17 cellular contexts compared by ENCODE assay signal in genomic region chr19:3855321-3855720, GRCh38. TPM values are rescaled to one million over a fixed set of nuclear protein-coding genes. Genes with fewer than 3 reads are reported as not detected.
DNase-seq lines count a peak whose midpoint lies in the region; ATAC-seq, FAIRE-seq and TF ChIP-seq lines count a peak whose summit lies in the region.
"Had no signal": no experiment of that assay in that cellular context is flagged by ENCODE, and none has a peak within 500 bp of the region (broad histone marks: within the 10 kb centered on the region; RNA-seq: fewer than 3 reads in every experiment).

No MANE protein-coding gene starts in this region.

- H3K4ac ChIP-seq in neuronal stem cell (ENCODE audit: low read length), result no peak overlapping the region

- H3K4me2 ChIP-seq in MM.1S (ENCODE audit: low read depth, low read length), result peak overlapping the region; percentile 32; the same call in 1 of the 2 replicates
- H3K4me2 ChIP-seq in GM12878 (ENCODE audit: control insufficient read depth, insufficient read depth), result no peak overlapping the region
- H3K4me2 ChIP-seq in neuronal stem cell (ENCODE audit: insufficient read depth, low read length, poor library complexity, severe bottlenecking), result no peak overlapping the region
- H3K4me2 ChIP-seq: GM23338 had no signal

- no peak overlapping the region for H3K23ac ChIP-seq in neuronal stem cell (ENCODE audit: low read depth, low read length, poor library complexity)

- no peak overlapping the region for H2BK5ac ChIP-seq in neuronal stem cell (ENCODE audit: low read length)

- no peak overlapping the region for H4K8ac ChIP-seq in neuronal stem cell (ENCODE audit: low read depth, low read length)

- no peak for TF ChIP-seq POLR2A in GM12878 (IDR thresholded peaks at IDR 0.05; ENCODE audit: low read depth, low read length)

- peak; percentile 10 for DNase-seq in NCI-H2107 treated with DMSO at 0.1 percent for 48 hours (lab: John Stamatoyannopoulos, UW; ENCODE audit: unreplicated experiment)
- no peak for DNase-seq in NCI-H2107 (lab: John Stamatoyannopoulos, UW)
- no peak for DNase-seq in MM.1S
- no peak for DNase-seq in GM12878 (ENCODE audit: low read depth, low spot score)
- DNase-seq in stimulated activated naive B cell treated with anti-CD40 and anti-IgM and Interleukin-4, amounts not matched to agents 10 μg/mL and 1 μg/mL and 100 μg/mL, for 72 hours, result no peak
- no peak for DNase-seq in neuronal stem cell (ENCODE audit: low spot score)
- no peak for DNase-seq in substantia nigra (lab: John Stamatoyannopoulos, UW)
- DNase-seq in heart right ventricle, result no peak
- DNase-seq: activated T-cell treated with anti-CD3 and anti-CD28 coated beads, Interleukin-2, amount 50 U/mL, for 48 hours; CD4-positive, CD25-positive, alpha-beta regulatory T cell; NCI-H1694 treated with DMSO at 0.1 percent for 48 hours; NCI-H524; pancreas; stimulated activated CD4-positive, alpha-beta T cell treated with anti-CD3 and anti-CD28 coated beads, Interleukin-4, amount 100 ng/mL, for 24 hours had no signal

- POLR2A ChIA-PET in GM12878 (lab: Charles Lee), result no interaction called here

- peaks cover 10 to 16% of the 10 kb centered on the region in 2 donors for H3K4me1 Mint-ChIP-seq in stimulated activated naive B cell treated with anti-CD40 and anti-IgM and Interleukin-4, amounts not matched to agents 10 μg/mL and 1 μg/mL and 100 μg/mL, for 72 hours
- H3K4me1 Mint-ChIP-seq: CD4-positive, CD25-positive, alpha-beta regulatory T cell; GM23338 had no signal

- H3K36me3 ChIP-seq in MM.1S (replicated peaks; ENCODE audit: insufficient read depth, low read length), result no peaks in the 10 kb centered on the region
- no peaks in the 10 kb centered on the region for H3K36me3 ChIP-seq in GM12878 (ENCODE audit: control insufficient read depth in 2 of 2, insufficient read depth in 2 of 2, low read length in 1 of 2)
- H3K36me3 ChIP-seq in neuronal stem cell (replicated peaks in 1 of 2; ENCODE audit: control insufficient read depth in 2 of 2, insufficient read depth in 2 of 2, low read length in 2 of 2), result peaks cover 4 to 7% of the 10 kb centered on the region in 2 donors
- no peaks in the 10 kb centered on the region for H3K36me3 ChIP-seq in heart right ventricle
- H3K36me3 ChIP-seq: pancreas had no signal

- no peak overlapping the region for H3K27ac ChIP-seq in MM.1S (ENCODE audit: low read length)
- H3K27ac ChIP-seq in GM12878 (ENCODE audit: control insufficient read depth, insufficient read depth), result no peak overlapping the region
- no peak overlapping the region for H3K27ac ChIP-seq in neuronal stem cell (replicated peaks; ENCODE audit: low read length)
- no peak overlapping the region for H3K27ac ChIP-seq in substantia nigra (ENCODE audit: low read depth, low read length, poor library complexity, severe bottlenecking)
- no peak overlapping the region for H3K27ac ChIP-seq in heart right ventricle
- H3K27ac ChIP-seq: pancreas had no signal

- H3K79me2 ChIP-seq in MM.1S (ENCODE audit: low read length), result no peaks in the 10 kb centered on the region
- no peaks in the 10 kb centered on the region for H3K79me2 ChIP-seq in GM12878 (ENCODE audit: control insufficient read depth, insufficient read depth, low read length)

- TF ChIP-seq RAD21 in GM12878 (IDR thresholded peaks at IDR 0.05; ENCODE audit: insufficient read depth, low read depth, low read length), result no peak

- WGBS in GM12878 (ENCODE audit: insufficient coverage, insufficient replicate concordance, low lambda C conversion rate, missing lambda C conversion rate), result 83% methylated on average over 19 of the region's 19 CpGs
- WGBS in neuronal stem cell (ENCODE audit: extremely low coverage in 2 of 2, insufficient read length in 2 of 2, insufficient replicate concordance in 1 of 2), 2 donors, result no CpG with 5 or more reads among the region's 19 CpGs
- WGBS in heart right ventricle, 2 donors, result 91 to 92% methylated on average over 19 of the region's 19 CpGs

- SMC1A ChIA-PET in GM12878 (lab: Charles Lee; ENCODE audit: uncharacterized antibody, unreplicated experiment), result no interaction called here

- no peak overlapping the region for H2BK12ac ChIP-seq in neuronal stem cell (ENCODE audit: low read length)

- no peak for TF ChIP-seq EP300 in GM12878 (IDR thresholded peaks at IDR 0.05; ENCODE audit: borderline replicate concordance in 1 of 2, control insufficient read depth in 1 of 2, low read depth in 2 of 2, low read length in 2 of 2)

- no peak for FAIRE-seq in GM12878 (lab: Jason Lieb, UNC)
- FAIRE-seq: endometrium, pancreas had no signal

- no peaks in the 10 kb centered on the region for H3K79me1 ChIP-seq in neuronal stem cell (ENCODE audit: low read depth, low read length)

- H3K9ac ChIP-seq in MM.1S (ENCODE audit: low read length) (no peak overlapping the region), GM12878 (ENCODE audit: control insufficient read depth, insufficient read depth, low read length) (no peak overlapping the region), neuronal stem cell (ENCODE audit: low read depth, low read length, poor library complexity) (no peak overlapping the region)

- no peak overlapping the region for H2BK15ac ChIP-seq in neuronal stem cell (ENCODE audit: low read length)

- H3K27me3 ChIP-seq in MM.1S (replicated peaks; ENCODE audit: insufficient read depth, low read length), result peaks cover 95% of the 10 kb centered on the region
- H3K27me3 ChIP-seq in GM12878 (replicated peaks in 1 of 2; ENCODE audit: control insufficient read depth in 2 of 2, insufficient read depth in 2 of 2, low read length in 1 of 2), result no peaks in the 10 kb centered on the region
- H3K27me3 ChIP-seq in neuronal stem cell (ENCODE audit: control insufficient read depth in 3 of 3, insufficient read depth in 3 of 3, low read depth in 1 of 3, low read length in 3 of 3), result no peaks in the 10 kb centered on the region
- no peaks in the 10 kb centered on the region for H3K27me3 ChIP-seq in heart right ventricle
- H3K27me3 ChIP-seq: pancreas had no signal

- H3K27me3 Mint-ChIP-seq in stimulated activated naive B cell treated with anti-CD40 and anti-IgM and Interleukin-4, amounts not matched to agents 10 μg/mL and 1 μg/mL and 100 μg/mL, for 72 hours, result no peaks in the 10 kb centered on the region
- H3K27me3 Mint-ChIP-seq: CD4-positive, CD25-positive, alpha-beta regulatory T cell had no signal

- in situ Hi-C loops in GM12878 (cut with MboI), result no loop called here

- H2BK120ac ChIP-seq in neuronal stem cell (ENCODE audit: low read depth, low read length), result no peak overlapping the region

- no peak overlapping the region for H2AK5ac ChIP-seq in neuronal stem cell (ENCODE audit: low read depth, low read length)

- H3K14ac ChIP-seq in neuronal stem cell (ENCODE audit: low read length), result no peak overlapping the region

- H3K27ac Mint-ChIP-seq in stimulated activated naive B cell treated with anti-CD40 and anti-IgM and Interleukin-4, amounts not matched to agents 10 μg/mL and 1 μg/mL and 100 μg/mL, for 72 hours, result peak overlapping the region; percentile 27
- H3K27ac Mint-ChIP-seq: CD4-positive, CD25-positive, alpha-beta regulatory T cell; GM23338 had no signal

- RAD21 ChIA-PET in GM12878 (lab: Charles Lee; ENCODE audit: unreplicated experiment), result no interaction called here

- no peaks in the 10 kb centered on the region for H3F3A ChIP-seq in MM.1S (ENCODE audit: insufficient read depth, low read length)

- no peaks in the 10 kb centered on the region for H4K20me1 ChIP-seq in MM.1S (ENCODE audit: insufficient read depth, low read length)
- H4K20me1 ChIP-seq in GM12878 (ENCODE audit: control insufficient read depth, insufficient read depth), result no peaks in the 10 kb centered on the region

- peaks cover 6 to 11% of the 10 kb centered on the region in 2 donors for H3K36me3 Mint-ChIP-seq in stimulated activated naive B cell treated with anti-CD40 and anti-IgM and Interleukin-4, amounts not matched to agents 10 μg/mL and 1 μg/mL and 100 μg/mL, for 72 hours

- peaks cover 6 to 12% of the 10 kb centered on the region in 2 donors for H3K9me3 Mint-ChIP-seq in stimulated activated naive B cell treated with anti-CD40 and anti-IgM and Interleukin-4, amounts not matched to agents 10 μg/mL and 1 μg/mL and 100 μg/mL, for 72 hours

- H4K91ac ChIP-seq in neuronal stem cell (ENCODE audit: low read depth, low read length, poor library complexity), result no peak overlapping the region

- CTCF ChIA-PET in GM12878 (lab: Yijun Ruan, JAX), result no interaction called here

- no peak overlapping the region for H2AFZ ChIP-seq in MM.1S (ENCODE audit: low read length)
- H2AFZ ChIP-seq in GM12878 (ENCODE audit: control insufficient read depth, low read depth, low read length), result no peak overlapping the region
- H2AFZ ChIP-seq in neuronal stem cell (ENCODE audit: low read length), result no peak overlapping the region
- H2AFZ ChIP-seq: GM23338 had no signal

- H3K4me1 ChIP-seq in MM.1S (ENCODE audit: low read length) (no peaks in the 10 kb centered on the region), GM12878 (ENCODE audit: control insufficient read depth, insufficient read depth, low read length) (no peaks in the 10 kb centered on the region), neuronal stem cell (ENCODE audit: control insufficient read depth in 2 of 2, insufficient read depth in 1 of 2, low read depth in 1 of 2, low read length in 2 of 2) (no peaks in the 10 kb centered on the region), heart right ventricle (no peaks in the 10 kb centered on the region)
- H3K4me1 ChIP-seq: pancreas had no signal

- ATAC-seq in GM12878, result no peak
- ATAC-seq in stimulated activated naive B cell treated with anti-CD40 and anti-IgM and Interleukin-4, amounts not matched to agents 10 μg/mL and 1 μg/mL and 100 μg/mL, for 72 hours (replicated peaks), result no peak
- ATAC-seq in heart right ventricle, result no peak
- ATAC-seq: GM23338, pancreas had no signal

- H3K4me3 ChIP-seq in MM.1S (ENCODE audit: low read length) (no peak overlapping the region), GM12878 (no peak overlapping the region), neuronal stem cell (ENCODE audit: low read length in 2 of 2) (peak overlapping the region in 1 of 2 donors; percentile 20), heart right ventricle (no peak overlapping the region)
- H3K4me3 ChIP-seq: GM23338, pancreas had no signal

- no peak overlapping the region for H3K18ac ChIP-seq in neuronal stem cell (ENCODE audit: low read length)

- BruUV-seq in GM12878 (replicated peaks; lab: Mats Ljungman, UMichigan), result no TSS peak

- H3K9me3 ChIP-seq in MM.1S (replicated peaks; ENCODE audit: insufficient read depth, low read length) (no peaks in the 10 kb centered on the region), GM12878 (replicated peaks; ENCODE audit: control insufficient read depth, insufficient read depth, low read length) (peaks cover 8% of the 10 kb centered on the region; the same call in 2 of the 3 replicates), neuronal stem cell (replicated peaks in 1 of 2; ENCODE audit: control insufficient read depth in 2 of 2, insufficient read depth in 1 of 2, low read depth in 1 of 2, low read length in 2 of 2) (peaks cover 6 to 21% of the 10 kb centered on the region in 2 donors), heart right ventricle (peaks cover 0 to 27% (median 15%) of the 10 kb centered on the region in 11 donors)
- H3K9me3 ChIP-seq: pancreas had no signal

- no peak overlapping the region for H3K4me3 Mint-ChIP-seq in stimulated activated naive B cell treated with anti-CD40 and anti-IgM and Interleukin-4, amounts not matched to agents 10 μg/mL and 1 μg/mL and 100 μg/mL, for 72 hours
- H3K4me3 Mint-ChIP-seq: CD4-positive, CD25-positive, alpha-beta regulatory T cell; GM23338 had no signal

- TF ChIP-seq CTCF in MM.1S (IDR thresholded peaks at IDR 0.05; ENCODE audit: low read length) (no peak), GM12878 (IDR thresholded peaks at IDR 0.05 in 2 of 3, conservative IDR thresholded peaks at IDR 0.05 in 1 of 3; ENCODE audit: control insufficient read depth in 2 of 3, extremely low read depth in 1 of 3, insufficient read depth in 1 of 3, low read depth in 3 of 3, low read length in 3 of 3) (no peak), heart right ventricle (IDR thresholded peaks at IDR 0.05) (no peak)

- intact Hi-C loops in GM12878 (cut with micrococcal nuclease; ENCODE audit: unreplicated experiment) (no loop called here), heart right ventricle (cut with DNase I) (no loop called here)

- no peaks in the 10 kb centered on the region for H3K9me2 ChIP-seq in MM.1S (replicated peaks; ENCODE audit: insufficient read depth, low read length)

RNA-seq across cellular contexts. Expression of gene ZFR2, which starts 13.5 kb away (rescaled TPM):
- total RNA-seq in GM12878 (2013; cell fraction: nucleolus; rRNA removed), result not detected in 2 replicates
- total RNA-seq in GM12878 (2014; rRNA removed), result not detected in 2 replicates
- total RNA-seq in GM12878 (2014; rRNA removed; fragmentation: Illumina TruSeq; extraction: Trizol), result not detected in 2 replicates
- 0.18 TPM in 1 of 2 replicates, not detected in the other for total RNA-seq in GM12878 (2021)
- polyA plus RNA-seq in GM12878 (2011; ENCODE audit: low read depth), result not detected
- not detected in 2 replicates for polyA plus RNA-seq in GM12878 (2011; rRNA removed)
- polyA plus RNA-seq in GM12878 (2011; cell fraction: cytosol; rRNA removed), result 0.03 TPM in 1 of 2 replicates, not detected in the other
- not detected in 2 replicates for polyA plus RNA-seq in GM12878 (2011; cell fraction: nucleus; rRNA removed)
- 0.17 and 0.24 TPM in 2 replicates for polyA plus RNA-seq in GM12878 (2012)
- not detected in 2 replicates for polyA plus RNA-seq in GM12878 (2014; fragmentation: Illumina TruSeq; extraction: Trizol)
- not detected for polyA plus RNA-seq in GM12878 (2014; fragmentation: Nextera tagmentation; extraction: Ambion mirVana)
- polyA plus RNA-seq in GM12878 (2014; rRNA removed), result not detected in 2 replicates
- polyA plus RNA-seq in GM12878 (2016; fragmentation: Nextera tagmentation; extraction: Ambion mirVana), result not detected
- not detected in 2 replicates for polyA minus RNA-seq in GM12878 (2011; rRNA and poly(A)+ RNA removed)
- not detected in 2 replicates for polyA minus RNA-seq in GM12878 (2011; cell fraction: cytosol; rRNA and poly(A)+ RNA removed)
- not detected in 2 replicates for polyA minus RNA-seq in GM12878 (2011; cell fraction: nucleus; rRNA and poly(A)+ RNA removed)
- 12.5 TPM for polyA plus RNA-seq in neuronal stem cell (2013, experiment 1 of 2)
- 13.8 TPM for polyA plus RNA-seq in neuronal stem cell (2013, experiment 2 of 2)
- total RNA-seq in heart right ventricle, result under 1 TPM in 2 of 10 donors, not detected in 8; 0.04 to 0.29 TPM
- not detected for polyA plus RNA-seq in heart right ventricle
- total RNA-seq: CD4-positive, CD25-positive, alpha-beta regulatory T cell; skeletal muscle tissue had no signal

RNA-seq across cellular contexts. Expression of gene ATCAY, which starts 25.2 kb away (rescaled TPM):
- not detected in 2 replicates for total RNA-seq in GM12878 (2013; cell fraction: nucleolus; rRNA removed)
- total RNA-seq in GM12878 (2014; rRNA removed) (under 0.01 and 0.05 TPM in 2 replicates), GM12878 (2014; rRNA removed; fragmentation: Illumina TruSeq; extraction: Trizol) (0.05 TPM in 1 of 2 replicates, not detected in the other), GM12878 (2021) (not detected in 2 replicates), heart right ventricle (not detected)
- polyA plus RNA-seq in GM12878 (2011; ENCODE audit: low read depth), result not detected
- polyA plus RNA-seq in GM12878 (2011; rRNA removed) (not detected in 2 replicates), GM12878 (2014; fragmentation: Illumina TruSeq; extraction: Trizol) (0.01 and 0.10 TPM in 2 replicates), GM12878 (2014; fragmentation: Nextera tagmentation; extraction: Ambion mirVana) (under 1 TPM in 1 of 2 experiments, not detected in 1; 0.02 TPM), GM12878 (2014; rRNA removed) (0.01 and 0.05 TPM in 2 replicates), GM12878 (2016; fragmentation: Nextera tagmentation; extraction: Ambion mirVana) (under 1 TPM; 0.04 TPM), heart right ventricle (not detected)
- polyA plus RNA-seq in GM12878 (2011; cell fraction: cytosol; rRNA removed), result 0.01 TPM in 1 of 2 replicates, not detected in the other
- not detected in 2 replicates for polyA plus RNA-seq in GM12878 (2011; cell fraction: nucleus; rRNA removed)
- polyA plus RNA-seq in GM12878 (2012), result 0.04 and 0.07 TPM in 2 replicates
- not detected in 2 replicates for polyA minus RNA-seq in GM12878 (2011; rRNA and poly(A)+ RNA removed)
- polyA minus RNA-seq in GM12878 (2011; cell fraction: cytosol; rRNA and poly(A)+ RNA removed), result not detected in 2 replicates
- polyA minus RNA-seq in GM12878 (2011; cell fraction: nucleus; rRNA and poly(A)+ RNA removed), result not detected in 2 replicates
- polyA plus RNA-seq in neuronal stem cell (2013, experiment 1 of 2), result 19.1 TPM
- 19.7 TPM for polyA plus RNA-seq in neuronal stem cell (2013, experiment 2 of 2)
- total RNA-seq: CD4-positive, CD25-positive, alpha-beta regulatory T cell had no signal
- polyA plus RNA-seq: CD4-positive, CD25-positive, alpha-beta regulatory T cell had no signal
